In the genomic region with DNA sequence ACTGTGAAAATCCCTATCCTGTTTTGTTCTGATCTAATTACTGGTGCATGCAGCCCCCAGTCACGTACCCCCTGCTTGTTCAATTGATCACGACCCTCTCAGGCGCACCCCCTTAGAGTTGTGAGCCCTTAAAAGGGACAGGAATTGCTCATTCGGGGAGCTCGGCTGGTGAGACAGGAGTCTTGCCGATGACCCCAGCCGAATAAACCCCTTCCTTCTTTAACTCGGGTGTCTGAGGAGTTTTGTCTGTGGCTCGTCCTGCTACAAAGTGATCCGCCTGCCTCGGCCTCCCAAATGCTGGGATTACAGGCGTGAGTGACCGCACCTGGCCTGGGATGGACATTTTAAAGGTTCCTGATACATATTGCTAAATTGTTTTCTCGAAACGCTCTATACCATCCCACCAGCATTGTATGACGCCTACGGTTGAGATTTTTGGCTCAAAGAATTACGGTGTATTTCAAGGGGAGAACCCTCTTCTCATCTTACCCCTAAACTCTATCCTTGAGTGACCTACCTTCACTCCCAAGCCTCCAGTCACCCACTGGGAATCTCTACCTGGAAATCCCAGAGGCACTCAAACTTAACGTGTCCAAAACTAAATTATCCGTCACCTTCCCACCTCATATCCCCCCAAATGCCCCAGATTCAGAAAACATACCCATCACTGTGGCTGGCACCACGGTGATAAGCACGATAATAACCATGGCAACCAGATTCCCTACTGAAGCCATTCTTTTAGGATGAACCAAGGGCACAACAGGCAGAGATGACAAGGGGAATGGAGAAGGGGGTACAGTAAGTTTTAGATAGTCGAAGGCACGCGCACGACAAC, we compare ENCODE assay signal across 8 cellular contexts. TPM values are rescaled to one million over a fixed set of nuclear protein-coding genes. Genes with fewer than 3 reads are reported as not detected.
DNase-seq lines count a peak whose midpoint lies in the region; ATAC-seq and TF ChIP-seq lines count a peak whose summit lies in the region.

No MANE protein-coding gene starts in this region.

- CTCF ChIA-PET in mammary epithelial cell (lab: Charles Lee; ENCODE audit: low non-redundant PET) = interaction anchor here (0.6 to 1.0 kb wide), 3 partner anchors 14 to 67 kb away, joined by 7 to 39 read pairs (median 7); no protein-coding TSS in a partner anchor

- dilution Hi-C loops in mammary epithelial cell (cut with HindIII; ENCODE audit: low sequenced_read_pairs) = no loop called here

- in situ Hi-C loops in mammary epithelial cell (cut with MboI; ENCODE audit: low sequenced_read_pairs in 2 of 2) = no loop called here

- H3K9ac ChIP-seq in HUES48 (ENCODE audit: low read depth, low read length) = peak overlapping the region; percentile 52; the same call in 1 of the 2 replicates
- peak overlapping the region; percentile 76 for H3K9ac ChIP-seq in mammary epithelial cell (ENCODE audit: insufficient read depth, low read length)
- peak overlapping the region; percentile 75 for H3K9ac ChIP-seq in muscle layer of colon (ENCODE audit: low read length)

- H3K36me3 ChIP-seq in HUES48 (ENCODE audit: control insufficient read depth, insufficient read depth, low read length) (0 out of 2 replicates have a peak, but pooled peaks cover 2% of the 10 kb centered on the region), mammary epithelial cell (ENCODE audit: insufficient read depth, low read length) (no peaks in the 10 kb centered on the region), muscle layer of colon (ENCODE audit: insufficient read depth, low read length) (no peaks in the 10 kb centered on the region)

- H3K4me2 ChIP-seq in mammary epithelial cell (ENCODE audit: insufficient read depth, low read depth, low read length) = peak overlapping the region; percentile 74

- H3K27me3 ChIP-seq in HUES48 (ENCODE audit: control insufficient read depth, insufficient read depth, low read length) = no peaks in the 10 kb centered on the region
- no peaks in the 10 kb centered on the region for H3K27me3 ChIP-seq in mammary epithelial cell (ENCODE audit: insufficient read depth, low read length)
- H3K27me3 ChIP-seq in muscle layer of colon (ENCODE audit: control insufficient read depth in 1 of 2, insufficient read depth in 2 of 2, low read length in 2 of 2) = no peaks in the 10 kb centered on the region

- H3K27ac ChIP-seq in HUES48 (ENCODE audit: low read depth, low read length) = peak overlapping the region; percentile 86
- H3K27ac ChIP-seq in mammary epithelial cell (ENCODE audit: insufficient read depth, low read depth, low read length) = peak overlapping the region; percentile 82
- H3K27ac ChIP-seq in muscle layer of colon (ENCODE audit: low read depth, low read length) = peak overlapping the region; percentile 50

- no peak for TF ChIP-seq CTCF in mammary epithelial cell (conservative IDR thresholded peaks at IDR 0.05 in 1 of 2, IDR thresholded peaks at IDR 0.05 in 1 of 2; ENCODE audit: extremely low read depth in 1 of 2, insufficient read depth in 1 of 2, low read depth in 1 of 2, low read length in 2 of 2)

- H4K20me1 ChIP-seq in mammary epithelial cell (ENCODE audit: insufficient read depth, low read length) = no peaks in the 10 kb centered on the region

- peaks cover 6% of the 10 kb centered on the region; the same call in 1 of the 2 replicates for H3K4me1 ChIP-seq in HUES48 (ENCODE audit: control insufficient read depth, insufficient read depth, low read length)
- H3K4me1 ChIP-seq in mammary epithelial cell (ENCODE audit: insufficient read depth, low read length) = peaks cover 13% of the 10 kb centered on the region
- H3K4me1 ChIP-seq in muscle layer of colon (ENCODE audit: insufficient read depth, low read length) = peaks cover 11% of the 10 kb centered on the region

- peak; percentile 21 for ATAC-seq in GM18909 (IDR thresholded peaks at IDR 0.05; ENCODE audit: poor library complexity, unreplicated experiment)

- intact Hi-C loops in mammary epithelial cell (cut with micrococcal nuclease) = no loop called here

- peak overlapping the region; percentile 94 for H2AFZ ChIP-seq in mammary epithelial cell (ENCODE audit: low read depth, low read length)

- DNase-seq in mammary epithelial cell = no peak
- no peak for DNase-seq in NCI-H2196 (lab: John Stamatoyannopoulos, UW; ENCODE audit: unreplicated experiment)
- no peak for DNase-seq in KG1 (lab: John Stamatoyannopoulos, UW)
- DNase-seq in DMS53 (lab: John Stamatoyannopoulos, UW) = no peak
- no peak for DNase-seq in NCI-H82 treated with DMSO at 0.1 percent for 48 hours (lab: John Stamatoyannopoulos, UW; ENCODE audit: unreplicated experiment)

- peaks cover 41% of the 10 kb centered on the region for H3K79me2 ChIP-seq in mammary epithelial cell (ENCODE audit: insufficient read depth, low read length)

- H3K9me3 ChIP-seq in HUES48 (ENCODE audit: control insufficient read depth, insufficient read depth, low read length) = no peaks in the 10 kb centered on the region
- H3K9me3 ChIP-seq in mammary epithelial cell (replicated peaks; ENCODE audit: insufficient read depth, low read length) = no peaks in the 10 kb centered on the region
- no peaks in the 10 kb centered on the region for H3K9me3 ChIP-seq in muscle layer of colon (ENCODE audit: low read length)

- peak overlapping the region; percentile 92 for H3K4me3 ChIP-seq in HUES48 (ENCODE audit: low read depth, low read length)
- H3K4me3 ChIP-seq in mammary epithelial cell (replicated peaks in 1 of 3; ENCODE audit: insufficient read depth in 1 of 3, low read depth in 2 of 3, low read length in 3 of 3) = peak overlapping the region; percentile 34 to 88 (median 80)
- H3K4me3 ChIP-seq in muscle layer of colon (ENCODE audit: low read depth in 1 of 2, low read length in 2 of 2) = peak overlapping the region; percentile 57 to 73

- TSS peak; percentile 54 for BruUV-seq in mammary epithelial cell (replicated peaks; lab: Mats Ljungman, UMichigan)

- 43% methylated on average over 26 of the region's 26 CpGs for WGBS in mammary epithelial cell (ENCODE audit: low coverage, missing lambda C conversion rate)

RNA-seq across cellular contexts. Expression of a gene that starts 0.8 kb away (rescaled TPM):
- total RNA-seq in mammary epithelial cell = 10 to 100 TPM in 1 of 2 donors, 1 to 10 TPM in 1; 7.7 to 21.8 TPM
- polyA plus RNA-seq in mammary epithelial cell = 38.8 TPM
- 62.1 TPM for polyA minus RNA-seq in mammary epithelial cell

RNA-seq across cellular contexts. Expression of a gene that starts 53.7 kb away (rescaled TPM):
- total RNA-seq in mammary epithelial cell = 10 to 100 TPM in 1 of 2 donors, 1 to 10 TPM in 1; 6.8 to 24.8 TPM
- 21.8 TPM for polyA plus RNA-seq in mammary epithelial cell
- polyA minus RNA-seq in mammary epithelial cell = 41.6 TPM
